Comparison of ENCODE assay signal across 9 cellular contexts in genomic region chr5:55903121-55903701, GRCh38. TPM values are rescaled to one million over a fixed set of nuclear protein-coding genes. Genes with fewer than 3 reads are reported as not detected.
DNase-seq lines count a peak whose midpoint lies in the region; ATAC-seq and TF ChIP-seq lines count a peak whose summit lies in the region.
"Had no signal": no experiment of that assay in that cellular context is flagged by ENCODE, and none has a peak within 500 bp of the region (broad histone marks: within the 10 kb centered on the region; RNA-seq: fewer than 3 reads in every experiment).

No MANE protein-coding gene starts in this region.

- H3K4me3 Mint-ChIP-seq in T-helper 1 cell treated with Interleukin-12 subunit alpha and Interleukin-12 subunit beta and Interleukin-4 antibody, amounts not matched to agents 30 μg/mL and 1 μg/mL, for 36 hours: peak overlapping the region; percentile 52
- peak overlapping the region; percentile 44 for H3K4me3 Mint-ChIP-seq in activated naive CD8-positive, alpha-beta T cell treated with anti-CD3 and anti-CD28 coated beads, Interleukin-2, amount 50 U/mL, for 24 hours

- TF ChIP-seq CTCF in testis (IDR thresholded peaks at IDR 0.05): no peak

- no peaks in the 10 kb centered on the region for H3K36me3 ChIP-seq in testis (ENCODE audit: low read depth, missing control alignments)

- 89 to 94% methylated on average over 19 of the region's 19 CpGs for WGBS in testis, 2 donors

- H3K27me3 ChIP-seq in testis: no peaks in the 10 kb centered on the region

- no peak overlapping the region for H3K4me3 ChIP-seq in testis

- no peaks in the 10 kb centered on the region for H3K9me3 Mint-ChIP-seq in T-helper 1 cell treated with Interleukin-12 subunit alpha and Interleukin-12 subunit beta and Interleukin-4 antibody, amounts not matched to agents 30 μg/mL and 1 μg/mL, for 36 hours
- H3K9me3 Mint-ChIP-seq in activated naive CD8-positive, alpha-beta T cell treated with anti-CD3 and anti-CD28 coated beads, Interleukin-2, amount 50 U/mL, for 24 hours: no peaks in the 10 kb centered on the region

- no peaks in the 10 kb centered on the region for H3K4me1 ChIP-seq in testis

- H3K36me3 Mint-ChIP-seq in T-helper 1 cell treated with Interleukin-12 subunit alpha and Interleukin-12 subunit beta and Interleukin-4 antibody, amounts not matched to agents 30 μg/mL and 1 μg/mL, for 36 hours (ENCODE audit: low read depth): peaks cover 3% of the 10 kb centered on the region
- no peaks in the 10 kb centered on the region for H3K36me3 Mint-ChIP-seq in activated naive CD8-positive, alpha-beta T cell treated with anti-CD3 and anti-CD28 coated beads, Interleukin-2, amount 50 U/mL, for 24 hours (ENCODE audit: low read depth)

- DNase-seq in activated naive CD8-positive, alpha-beta T cell treated with anti-CD3 and anti-CD28 coated beads, Interleukin-2, amount 50 U/mL, for 24 hours: peak; percentile 84
- DNase-seq in stimulated activated CD4-positive, alpha-beta T cell treated with anti-CD3 and anti-CD28 coated beads, Interleukin-4, amount 100 ng/mL, for 48 hours (ENCODE audit: low read depth in 2 of 2): peak; percentile 49 to 68
- DNase-seq in testis: no peak
- DNase-seq in NCI-H446 treated with DMSO at 0.1 percent for 48 hours (lab: John Stamatoyannopoulos, UW): no peak
- no peak for DNase-seq in EL

- no peak overlapping the region for H3K27ac ChIP-seq in testis

- ATAC-seq in GM18861 (IDR thresholded peaks at IDR 0.05; ENCODE audit: unreplicated experiment): peak; percentile 72
- ATAC-seq in HG02938 (IDR thresholded peaks at IDR 0.05; ENCODE audit: unreplicated experiment): peak; percentile 96
- ATAC-seq in activated naive CD8-positive, alpha-beta T cell treated with anti-CD3 and anti-CD28 coated beads, Interleukin-2, amount 50 U/mL, for 24 hours: peak; percentile 93

- H3K27ac Mint-ChIP-seq in T-helper 1 cell treated with Interleukin-12 subunit alpha and Interleukin-12 subunit beta and Interleukin-4 antibody, amounts not matched to agents 30 μg/mL and 1 μg/mL, for 36 hours: peak overlapping the region; percentile 79
- H3K27ac Mint-ChIP-seq in activated naive CD8-positive, alpha-beta T cell treated with anti-CD3 and anti-CD28 coated beads, Interleukin-2, amount 50 U/mL, for 24 hours: peak overlapping the region; percentile 74

- no peaks in the 10 kb centered on the region for H3K9me3 ChIP-seq in testis

- peaks cover 46% of the 10 kb centered on the region for H3K4me1 Mint-ChIP-seq in T-helper 1 cell treated with Interleukin-12 subunit alpha and Interleukin-12 subunit beta and Interleukin-4 antibody, amounts not matched to agents 30 μg/mL and 1 μg/mL, for 36 hours (ENCODE audit: low read depth)
- peaks cover 41% of the 10 kb centered on the region for H3K4me1 Mint-ChIP-seq in activated naive CD8-positive, alpha-beta T cell treated with anti-CD3 and anti-CD28 coated beads, Interleukin-2, amount 50 U/mL, for 24 hours

- H3K27me3 Mint-ChIP-seq in T-helper 1 cell treated with Interleukin-12 subunit alpha and Interleukin-12 subunit beta and Interleukin-4 antibody, amounts not matched to agents 30 μg/mL and 1 μg/mL, for 36 hours (ENCODE audit: low read depth): no peaks in the 10 kb centered on the region
- peaks cover 18% of the 10 kb centered on the region for H3K27me3 Mint-ChIP-seq in activated naive CD8-positive, alpha-beta T cell treated with anti-CD3 and anti-CD28 coated beads, Interleukin-2, amount 50 U/mL, for 24 hours

- TF ChIP-seq POLR2A in testis (IDR thresholded peaks at IDR 0.05): no peak

- intact Hi-C loops in testis (cut with DNase I; ENCODE audit: low total_unique reads): no loop called here

RNA-seq across cellular contexts. Expression of gene IL31RA, which starts 52.1 kb away (rescaled TPM):
- 1 to 10 TPM; 2.7 to 3.1 TPM for total RNA-seq in testis
- polyA plus RNA-seq in testis (ENCODE audit: insufficient read depth, low read depth, low replicate concordance): 3.9 TPM
- polyA plus RNA-seq: neural cell had no signal

Comparison
In these comparisons a context has a peak if more than half of its experiments do, and no peak if none do; other contexts are left out.
1. DNase-seq: peak in activated naive CD8-positive, alpha-beta T cell treated with anti-CD3 and anti-CD28 coated beads, Interleukin-2, amount 50 U/mL, for 24 hours (single experiment) and stimulated activated CD4-positive, alpha-beta T cell treated with anti-CD3 and anti-CD28 coated beads, Interleukin-4, amount 100 ng/mL, for 48 hours (2 of 2); none in testis (single experiment), NCI-H446 treated with DMSO at 0.1 percent for 48 hours (single experiment) and EL (single experiment).
2. Peak in every context shown above with its lines, with median percentiles within 50 percentile points of each other: ATAC-seq.